ENCODE assay signal across 25 cellular contexts in the genomic region with DNA sequence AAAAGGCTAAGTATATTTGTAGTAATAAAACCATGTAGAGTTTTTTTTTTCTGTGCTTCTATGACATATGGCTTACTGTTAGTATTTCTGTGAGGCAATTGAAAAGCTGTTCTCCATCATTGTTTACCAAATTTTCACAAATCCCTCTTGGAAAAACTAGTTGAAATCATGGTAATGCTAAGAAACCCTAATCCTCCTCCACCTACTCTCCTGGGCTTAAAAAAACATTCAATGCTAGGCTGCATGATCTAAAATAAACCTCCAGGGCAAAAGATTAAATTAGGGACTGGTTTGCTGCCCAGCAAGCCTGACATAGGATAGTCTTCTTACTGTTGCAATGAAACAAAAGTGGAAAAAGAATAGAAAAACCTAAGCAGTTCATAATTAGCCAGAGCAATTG. TPM values are rescaled to one million over a fixed set of nuclear protein-coding genes. Genes with fewer than 3 reads are reported as not detected.
DNase-seq lines count a peak whose midpoint lies in the region; ATAC-seq, FAIRE-seq and TF ChIP-seq lines count a peak whose summit lies in the region.
"Had no signal": no experiment of that assay in that cellular context is flagged by ENCODE, and none has a peak within 500 bp of the region (broad histone marks: within the 10 kb centered on the region; RNA-seq: fewer than 3 reads in every experiment).

No MANE protein-coding gene starts in this region.

- no peak overlapping the region for H3K4me3 Mint-ChIP-seq in type B pancreatic cell

- H3K9me3 ChIP-seq in right atrium auricular region: no peaks in the 10 kb centered on the region
- peaks cover 2% of the 10 kb centered on the region for H3K9me3 ChIP-seq in mesodermal cell (ENCODE audit: control insufficient read depth, low read length)
- H3K9me3 ChIP-seq: adrenal gland, right lobe of liver, upper lobe of left lung had no signal

- H3K36me3 ChIP-seq in right atrium auricular region: no peaks in the 10 kb centered on the region
- no peaks in the 10 kb centered on the region for H3K36me3 ChIP-seq in mesodermal cell (ENCODE audit: control insufficient read depth, insufficient read depth, low read length)
- H3K36me3 ChIP-seq: adrenal gland, BLaER1, right lobe of liver, upper lobe of left lung had no signal

- FAIRE-seq in TTC549 (lab: Jason Lieb, UNC) (peak; percentile 97), HTR-8/SVneo (lab: Jason Lieb, UNC) (no peak)

- no peaks in the 10 kb centered on the region for H3K36me3 Mint-ChIP-seq in type B pancreatic cell

- H3K4me1 ChIP-seq in right atrium auricular region (no peaks in the 10 kb centered on the region), mesodermal cell (ENCODE audit: control insufficient read depth, insufficient read depth, low read length, poor library complexity, severe bottlenecking) (peaks cover 45% of the 10 kb centered on the region)
- H3K4me1 ChIP-seq: right lobe of liver had no signal

- H3K27ac Mint-ChIP-seq in type B pancreatic cell: peak overlapping the region; percentile 29

- no peaks in the 10 kb centered on the region for H3K9me3 Mint-ChIP-seq in type B pancreatic cell

- peaks cover 40% of the 10 kb centered on the region for H3K4me1 Mint-ChIP-seq in type B pancreatic cell (ENCODE audit: unreplicated experiment)

- TF ChIP-seq CTCF in right atrium auricular region (IDR thresholded peaks at IDR 0.05) (no peak), type B pancreatic cell (conservative IDR thresholded peaks at IDR 0.05) (peak; percentile 28)

- H3K27ac ChIP-seq in right atrium auricular region (no peak overlapping the region), mesodermal cell (ENCODE audit: low read depth, low read length, severe bottlenecking) (peak overlapping the region; percentile 94)
- H3K27ac ChIP-seq: adrenal gland, BLaER1, KMS-11, right lobe of liver, upper lobe of left lung had no signal

- H3K27me3 Mint-ChIP-seq in type B pancreatic cell: no peaks in the 10 kb centered on the region

- H3K4me3 ChIP-seq in right atrium auricular region (no peak overlapping the region), mesodermal cell (ENCODE audit: extremely low read depth, insufficient read depth, low read length, poor library complexity, severe bottlenecking) (no peak overlapping the region)
- H3K4me3 ChIP-seq: adrenal gland, BLaER1, right lobe of liver, upper lobe of left lung had no signal

- intact Hi-C loops in Right ventricle myocardium superior (cut with DNase I): no loop called here

- DNase-seq in Right ventricle myocardium superior: no peak
- DNase-seq in right atrium auricular region (ENCODE audit: low spot score): no peak
- no peak for DNase-seq in type B pancreatic cell (ENCODE audit: extremely low spot score, unreplicated experiment)
- no peak for DNase-seq in RPMI8226
- no peak for DNase-seq in HTR-8/SVneo (ENCODE audit: insufficient read length, low spot score)
- DNase-seq: activated CD4-positive, alpha-beta T cell treated with anti-CD3 and anti-CD28 coated beads, Interleukin-2, amount 50 U/mL, for 4 hours; activated gamma-delta T cell; adrenal gland; caudate nucleus; DMS153; erythroblast; NCI-H2107; NCI-H510A; occipital lobe; right lobe of liver; SHP77; stimulated activated CD4-positive, alpha-beta T cell treated with anti-CD3 and anti-CD28 coated beads, Interleukin-1b, Interleukin-23, amount 100 ng/mL, for 48 hours; stimulated activated naive CD4-positive, alpha-beta T cell; T-helper 1 cell; upper lobe of left lung had no signal

- ATAC-seq in Right ventricle myocardium superior (ENCODE audit: poor library complexity) (peak; percentile 53), HG02840 (IDR thresholded peaks at IDR 0.05; ENCODE audit: low FRiP score, unreplicated experiment) (no peak)
- ATAC-seq: right lobe of liver had no signal

- no peaks in the 10 kb centered on the region for H3K27me3 ChIP-seq in right atrium auricular region
- H3K27me3 ChIP-seq: adrenal gland, BLaER1, right lobe of liver, upper lobe of left lung had no signal

RNA-seq across cellular contexts. Expression of a gene that starts 16.1 kb away (rescaled TPM):
- total RNA-seq in Right ventricle myocardium superior: 17.8 TPM
- total RNA-seq in right atrium auricular region: 1 to 10 TPM; 7.5 to 8.6 TPM
- polyA plus RNA-seq in mesodermal cell (2013, experiment 1 of 2): 38.3 TPM
- polyA plus RNA-seq in mesodermal cell (2013, experiment 2 of 2): 40.3 TPM
- total RNA-seq in type B pancreatic cell (ENCODE audit: low replicate concordance): 24.9 and 31.2 TPM in 2 replicates

RNA-seq across cellular contexts. Expression of a gene that starts 33.1 kb away (rescaled TPM):
- total RNA-seq in Right ventricle myocardium superior (7.9 TPM), right atrium auricular region (1 to 10 TPM; 7.5 to 8.0 TPM), type B pancreatic cell (ENCODE audit: low replicate concordance) (25.0 and 34.7 TPM in 2 replicates)
- 21.2 TPM for polyA plus RNA-seq in mesodermal cell (2013, experiment 1 of 2)
- 22.0 TPM for polyA plus RNA-seq in mesodermal cell (2013, experiment 2 of 2)

RNA-seq across cellular contexts. Expression of a gene that starts 42.5 kb away (rescaled TPM):
- total RNA-seq in Right ventricle myocardium superior: 21.4 TPM
- 10 to 100 TPM; 15.4 to 21.8 TPM for total RNA-seq in right atrium auricular region
- 7.2 TPM for polyA plus RNA-seq in mesodermal cell (2013, experiment 1 of 2)
- 9.5 TPM for polyA plus RNA-seq in mesodermal cell (2013, experiment 2 of 2)
- total RNA-seq in type B pancreatic cell (ENCODE audit: low replicate concordance): 9.4 and 10.3 TPM in 2 replicates
